25 cellular contexts compared by ENCODE assay signal in genomic region chr13:81498969-81499368, GRCh38.
"Had no signal": no experiment of that assay in that cellular context is flagged by ENCODE, and none has a peak within 500 bp of the region (broad histone marks: within the 10 kb centered on the region; RNA-seq: fewer than 3 reads in every experiment).

No MANE protein-coding gene starts in this region.

- H3K27me3 ChIP-seq: gastrocnemius medialis, right atrium auricular region, stomach, testis, tibial artery had no signal

- DNase-seq: cortex of kidney; effector CD4-positive, alpha-beta T cell; endodermal cell; foreskin fibroblast; gastrocnemius medialis; head of caudate nucleus; left ventricle myocardium superior; lower lobe of right lung; naive thymus-derived CD8-positive, alpha-beta T cell; nephron progenitor cell; nucleus accumbens; stimulated activated CD4-positive, alpha-beta T cell treated with anti-CD3 and anti-CD28 coated beads, Interleukin-12 subunit alpha, Interleukin-12 subunit beta, amount 100 ng/mL, for 4 hours; stimulated activated CD4-positive, alpha-beta T cell treated with anti-CD3 and anti-CD28 coated beads, Interleukin-1b, Interleukin-23, amount 100 ng/mL, for 48 hours; stimulated activated CD4-positive, alpha-beta T cell treated with anti-CD3 and anti-CD28 coated beads, Interleukin-4, amount 100 ng/mL, for 1 hour; stimulated activated naive CD4-positive, alpha-beta T cell treated with Interleukin-2 at 50 U/mL for 16 hours; stomach; testis; tibial artery had no signal

- H3K27ac ChIP-seq: epithelial cell of prostate, gastrocnemius medialis, lower lobe of right lung, prostate gland, right atrium auricular region, stomach, testis, tibial artery had no signal

- H3K4me3 ChIP-seq: gastrocnemius medialis, lower lobe of right lung, prostate gland, right atrium auricular region, smooth muscle cell, stomach, testis, tibial artery had no signal

- ATAC-seq: esophagus mucosa; gastrocnemius medialis; left ventricle myocardium superior; lower lobe of right lung; naive thymus-derived CD8-positive, alpha-beta T cell; sciatic nerve; stimulated activated effector memory CD8-positive, alpha-beta T cell treated with anti-CD3 and anti-CD28 coated beads, Interleukin-12 subunit alpha, Interleukin-12 subunit beta, amount 100 ng/mL, for 72 hours had no signal
